Comparison of ENCODE assay signal across 2 cellular contexts in genomic region chr6:160930547-160931377, GRCh38.
TF ChIP-seq lines count a peak whose summit lies in the region.

No MANE protein-coding gene starts in this region.

TF ChIP-seq in GM23338, 12 proteins besides CTCF, POLR2A, EP300 and RAD21 (continued from another document):
- TF ChIP-seq ETS1 (IDR thresholded peaks at IDR 0.05) (no peak), CREB1 (CRISPR knock-in tag; IDR thresholded peaks at IDR 0.05; ENCODE audit: low read depth) (peak; percentile 70)

TF ChIP-seq in K562, 482 proteins besides CTCF, POLR2A, EP300 and RAD21 (continued from another document):
- no peak for TF ChIP-seq HMGXB4 (CRISPR knock-in tag; IDR thresholded peaks at IDR 0.05)
- no peak for TF ChIP-seq AFF4 (CRISPR knock-in tag; IDR thresholded peaks at IDR 0.05)
- TF ChIP-seq ZNF766 (CRISPR knock-in tag; conservative IDR thresholded peaks at IDR 0.05): no peak
- TF ChIP-seq ZNF76 (CRISPR knock-in tag; IDR thresholded peaks at IDR 0.05; ENCODE audit: borderline replicate concordance): no peak
- TF ChIP-seq C11orf30 (IDR thresholded peaks at IDR 0.05; ENCODE audit: low read depth): no peak
- TF ChIP-seq PML (IDR thresholded peaks at IDR 0.05; ENCODE audit: low read length): no peak
- no peak for TF ChIP-seq ZFP36 (IDR thresholded peaks at IDR 0.05; ENCODE audit: low read depth, low read length, partially characterized antibody)
- no peak for TF ChIP-seq PREB (CRISPR knock-in tag; IDR thresholded peaks at IDR 0.05)
- TF ChIP-seq ZNF175 (CRISPR knock-in tag; IDR thresholded peaks at IDR 0.05; ENCODE audit: low read depth): no peak
- TF ChIP-seq VEZF1 (CRISPR knock-in tag; IDR thresholded peaks at IDR 0.05): no peak
- TF ChIP-seq KAT2B (IDR thresholded peaks at IDR 0.05; ENCODE audit: low read depth, low read length): no peak
- no peak for TF ChIP-seq KLF10 (CRISPR knock-in tag; IDR thresholded peaks at IDR 0.05)
- peak; percentile 79 for TF ChIP-seq STAG1 (CRISPR knock-in tag; IDR thresholded peaks at IDR 0.05; ENCODE audit: borderline replicate concordance)
- TF ChIP-seq CREB5 (CRISPR knock-in tag; IDR thresholded peaks at IDR 0.05): no peak
- 0 out of 2 replicates have a peak, but pooled peaks have one; percentile 31 for TF ChIP-seq DEAF1 (CRISPR knock-in tag; IDR thresholded peaks at IDR 0.05)
